In the genomic region with DNA sequence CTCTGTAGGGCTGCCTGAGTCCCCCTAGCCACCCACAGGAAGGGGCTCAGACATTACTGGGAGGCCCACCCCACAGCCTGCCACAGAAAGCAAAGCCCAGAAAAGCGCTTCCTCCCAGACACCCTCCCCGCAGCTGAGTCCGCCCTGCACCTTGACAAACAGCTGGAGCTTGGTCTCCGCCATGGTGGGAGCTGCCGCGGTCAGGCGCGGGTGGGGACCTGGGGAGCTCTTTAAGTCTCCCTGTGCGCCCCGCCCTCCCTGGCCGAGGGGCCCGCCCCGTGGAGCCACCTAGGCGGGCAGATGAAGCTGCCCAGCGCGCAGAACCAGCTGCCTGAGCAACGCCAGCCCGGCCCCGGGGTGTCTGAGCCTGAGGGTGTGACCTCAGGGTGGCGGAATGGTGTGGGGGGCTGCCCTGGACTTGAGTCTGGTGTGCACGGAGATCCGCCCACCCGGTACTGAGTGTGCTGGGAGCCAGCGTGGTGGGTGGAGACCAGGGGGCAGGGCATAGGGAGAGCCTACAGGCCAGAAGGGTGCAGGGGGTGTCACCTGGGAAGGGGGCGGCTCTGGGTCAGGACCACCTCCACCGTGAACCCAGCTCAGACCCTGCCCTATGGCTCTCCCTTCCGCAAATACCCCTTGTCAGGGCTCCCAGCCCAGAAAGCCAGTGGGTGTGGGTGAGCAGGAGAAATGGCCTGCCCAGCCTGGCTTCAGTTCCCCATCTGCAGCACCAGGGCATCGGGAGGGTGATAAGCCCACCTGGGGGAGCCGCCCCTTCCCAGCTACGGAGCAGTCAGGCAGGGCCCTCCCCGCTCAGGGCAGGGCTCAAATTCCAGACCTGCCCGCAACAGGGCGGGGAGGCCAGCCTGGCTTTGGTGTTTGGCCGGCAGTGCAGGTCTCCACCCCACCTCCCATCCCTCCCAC, we compare ENCODE assay signal across 8 cellular contexts. TPM values are rescaled to one million over a fixed set of nuclear protein-coding genes. Genes with fewer than 3 reads are reported as not detected.
DNase-seq lines count a peak whose midpoint lies in the region; ATAC-seq and TF ChIP-seq lines count a peak whose summit lies in the region.

TSS of gene CLIC3 (minus strand) at position 208 of the 921 bp plus-strand sequence. CDS start at position 183, 25 bp downstream.

- H3K9me3 ChIP-seq in BLaER1 = no peaks in the 10 kb centered on the region
- H3K9me3 ChIP-seq in iPS-18a (ENCODE audit: control insufficient read depth, low read depth, low read length) = no peaks in the 10 kb centered on the region

- H3K27ac Mint-ChIP-seq in stimulated activated naive B cell treated with anti-CD40 and anti-IgM and Interleukin-4, amounts not matched to agents 10 μg/mL and 1 μg/mL and 100 μg/mL, for 72 hours = peak within 1 kb of the TSS; percentile 51

- H3K27me3 ChIP-seq in BLaER1 = no peaks in the 10 kb centered on the region
- H3K27me3 ChIP-seq in iPS-18a (ENCODE audit: control insufficient read depth, insufficient read depth, low read length) = no peaks in the 10 kb centered on the region

- H3K36me3 Mint-ChIP-seq in stimulated activated naive B cell treated with anti-CD40 and anti-IgM and Interleukin-4, amounts not matched to agents 10 μg/mL and 1 μg/mL and 100 μg/mL, for 72 hours = peaks cover 12 to 18% of the 10 kb centered on the region in 2 donors

- DNase-seq in Jurkat, Clone E6-1 (ENCODE audit: low read depth, low spot score) = peak; percentile 51
- DNase-seq in activated CD8-positive, alpha-beta memory T cell treated with anti-CD3 and anti-CD28 coated beads, Interleukin-2, amount 50 U/mL, for 48 hours = peak; percentile 73
- no peak for DNase-seq in stimulated activated naive B cell treated with anti-CD40 and anti-IgM and Interleukin-4, amounts not matched to agents 10 μg/mL and 1 μg/mL and 100 μg/mL, for 72 hours
- DNase-seq in hippocampal formation (lab: John Stamatoyannopoulos, UW) (no peak), GM13976 (ENCODE audit: low spot score) (no peak)

- in situ Hi-C loops in GM13976 (cut with MboI; ENCODE audit: low sequenced_read_pairs, unreplicated experiment) = no loop called here

- H3K36me3 ChIP-seq in BLaER1 = peaks cover 15% of the 10 kb centered on the region
- peaks cover 3% of the 10 kb centered on the region for H3K36me3 ChIP-seq in iPS-18a (ENCODE audit: control insufficient read depth, low read depth, low read length)

- H3K27me3 Mint-ChIP-seq in stimulated activated naive B cell treated with anti-CD40 and anti-IgM and Interleukin-4, amounts not matched to agents 10 μg/mL and 1 μg/mL and 100 μg/mL, for 72 hours = peaks cover 0 to 22% of the 10 kb centered on the region in 2 donors

- H3K9me3 Mint-ChIP-seq in stimulated activated naive B cell treated with anti-CD40 and anti-IgM and Interleukin-4, amounts not matched to agents 10 μg/mL and 1 μg/mL and 100 μg/mL, for 72 hours = no peaks in the 10 kb centered on the region

- no peak for ATAC-seq in stimulated activated naive B cell treated with anti-CD40 and anti-IgM and Interleukin-4, amounts not matched to agents 10 μg/mL and 1 μg/mL and 100 μg/mL, for 72 hours (replicated peaks)
- no peak for ATAC-seq in HG03521 (IDR thresholded peaks at IDR 0.05; ENCODE audit: unreplicated experiment)

- H3K4me1 ChIP-seq in BLaER1 (peaks cover 77% of the 10 kb centered on the region), iPS-18a (ENCODE audit: control insufficient read depth, low read depth, low read length) (peaks cover 8% of the 10 kb centered on the region)

- H3K27ac ChIP-seq in BLaER1 (peak within 1 kb of the TSS; percentile 46; the same call in 1 of the 2 replicates), iPS-18a (ENCODE audit: low read length) (no peak within 1 kb of the TSS)

- no peak within 1 kb of the TSS for H3K4me3 ChIP-seq in BLaER1
- no peak within 1 kb of the TSS for H3K4me3 ChIP-seq in Jurkat, Clone E6-1 (ENCODE audit: low read length)
- H3K4me3 ChIP-seq in iPS-18a (ENCODE audit: low read length) = peak within 1 kb of the TSS; percentile 30

- TF ChIP-seq CTCF in GM13976 (IDR thresholded peaks at IDR 0.05; ENCODE audit: borderline replicate concordance, control extremely low read depth, extremely low read depth, insufficient read depth, missing control alignments) = no peak

- H3K4me2 ChIP-seq in BLaER1 = peak within 1 kb of the TSS; percentile 84

- H3K4me3 Mint-ChIP-seq in stimulated activated naive B cell treated with anti-CD40 and anti-IgM and Interleukin-4, amounts not matched to agents 10 μg/mL and 1 μg/mL and 100 μg/mL, for 72 hours = peak within 1 kb of the TSS; percentile 56 to 69

- peak within 1 kb of the TSS; percentile 66 for H3K9ac ChIP-seq in BLaER1
- no peak within 1 kb of the TSS for H3K9ac ChIP-seq in iPS-18a (ENCODE audit: low read length)

- H3K4me1 Mint-ChIP-seq in stimulated activated naive B cell treated with anti-CD40 and anti-IgM and Interleukin-4, amounts not matched to agents 10 μg/mL and 1 μg/mL and 100 μg/mL, for 72 hours = peaks cover 34 to 70% of the 10 kb centered on the region in 2 donors

- H4K20me1 ChIP-seq in BLaER1 = peaks cover 24% of the 10 kb centered on the region

RNA-seq across cellular contexts. Expression of gene CLIC3, which starts in this region (rescaled TPM):
- polyA plus RNA-seq in Jurkat, Clone E6-1 (2012; ENCODE audit: insufficient read depth, insufficient read length) = not detected

Comparison
In these comparisons a context has a peak if more than half of its experiments do, and no peak if none do; other contexts are left out.
1. DNase-seq: peak in Jurkat, Clone E6-1 (single experiment) and activated CD8-positive, alpha-beta memory T cell treated with anti-CD3 and anti-CD28 coated beads, Interleukin-2, amount 50 U/mL, for 48 hours (single experiment); none in stimulated activated naive B cell treated with anti-CD40 and anti-IgM and Interleukin-4, amounts not matched to agents 10 μg/mL and 1 μg/mL and 100 μg/mL, for 72 hours (single experiment), hippocampal formation (0 of 2) and GM13976 (single experiment).